ENCODE assay signal across 15 cellular contexts in the genomic region with DNA sequence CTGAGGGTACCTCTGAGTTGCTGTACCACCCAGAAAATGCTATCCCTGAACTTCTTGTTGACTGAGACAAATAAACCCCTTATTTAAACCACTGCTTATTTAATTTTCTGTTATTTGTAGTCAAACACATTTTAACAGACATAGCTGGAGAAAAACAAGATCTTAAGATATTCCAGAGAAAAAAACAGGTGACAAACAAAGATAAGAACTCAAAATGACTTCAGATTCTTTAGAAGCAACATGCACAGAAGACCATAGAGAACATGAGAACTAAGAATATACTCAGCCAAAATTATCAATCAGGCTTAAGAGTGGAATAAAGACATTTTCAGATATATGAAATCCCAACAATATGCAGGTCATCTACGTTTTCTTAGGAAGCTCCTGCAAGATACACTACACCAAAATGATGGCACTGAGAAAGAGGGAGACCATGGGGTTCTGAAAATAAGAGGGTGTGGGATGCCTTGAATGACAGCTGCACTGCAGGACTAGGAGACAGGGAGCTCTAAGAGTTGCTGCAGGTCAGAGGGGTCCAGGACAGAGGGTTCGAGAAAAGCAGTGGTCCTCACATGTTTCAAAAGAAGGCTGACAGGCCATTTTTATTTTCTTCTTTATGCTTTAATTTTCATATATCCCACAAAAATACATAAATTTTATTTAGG. TPM values are rescaled to one million over a fixed set of nuclear protein-coding genes. Genes with fewer than 3 reads are reported as not detected.
DNase-seq lines count a peak whose midpoint lies in the region; ATAC-seq, FAIRE-seq and TF ChIP-seq lines count a peak whose summit lies in the region.
"Had no signal": no experiment of that assay in that cellular context is flagged by ENCODE, and none has a peak within 500 bp of the region (broad histone marks: within the 10 kb centered on the region; RNA-seq: fewer than 3 reads in every experiment).

No MANE protein-coding gene starts in this region.

- intact Hi-C loops in activated CD8-positive, alpha-beta T cell treated with anti-CD3 and anti-CD28 coated beads for 36 hours (cut with micrococcal nuclease), result no loop called here
- intact Hi-C loops in MCF 10A (cut with micrococcal nuclease) (no loop called here), breast epithelium (cut with DNase I; ENCODE audit: low total_unique reads) (no loop called here), K562 (cut with micrococcal nuclease) (no loop called here)

- no peak for TF ChIP-seq CTCF in activated CD8-positive, alpha-beta T cell treated with anti-CD3 and anti-CD28 coated beads for 36 hours (IDR thresholded peaks at IDR 0.05)
- TF ChIP-seq CTCF in MCF 10A (IDR thresholded peaks at IDR 0.05; ENCODE audit: unreplicated experiment), result no peak
- no peak for TF ChIP-seq CTCF in breast epithelium (IDR thresholded peaks at IDR 0.05)
- TF ChIP-seq CTCF in K562 (IDR thresholded peaks at IDR 0.05 in 2 of 3, conservative IDR thresholded peaks at IDR 0.05 in 1 of 3; ENCODE audit: insufficient read depth in 2 of 3, low read depth in 1 of 3, low read length in 3 of 3), result no peak

- H3K4me1 ChIP-seq in breast epithelium (no peaks in the 10 kb centered on the region), K562 (replicated peaks in 1 of 2; ENCODE audit: control insufficient read depth in 2 of 2, insufficient read depth in 2 of 2, low read length in 2 of 2) (peaks cover 0 to 14% of the 10 kb centered on the region in 2 experiments; a peak in 3 of 5 replicates)

- H3K27ac ChIP-seq in breast epithelium (no peak overlapping the region), K562 (ENCODE audit: extremely low read depth, low read depth, low read length) (peak overlapping the region; percentile 42)
- H3K27ac ChIP-seq: 22Rv1 had no signal

- peak overlapping the region; percentile 46 for H3K27ac Mint-ChIP-seq in activated CD8-positive, alpha-beta T cell treated with anti-CD3 and anti-CD28 coated beads for 36 hours
- no peak overlapping the region for H3K27ac Mint-ChIP-seq in activated CD8-positive, alpha-beta T cell treated with anti-CD3 and anti-CD28 coated beads, Interleukin-2, amount 10 ng/mL, durations not matched to agents 7 days and 5 days
- peak overlapping the region; percentile 63 for H3K27ac Mint-ChIP-seq in MCF 10A (ENCODE audit: low read depth, unreplicated experiment)
- peak overlapping the region; percentile 51 for H3K27ac Mint-ChIP-seq in stimulated activated naive B cell treated with anti-CD40 and anti-IgM and Interleukin-4, amounts not matched to agents 10 μg/mL and 1 μg/mL and 100 μg/mL, for 72 hours

- BruUV-seq in MCF 10A (replicated peaks; lab: Mats Ljungman, UMichigan) (no TSS peak), K562 (replicated peaks; lab: Mats Ljungman, UMichigan) (no TSS peak)

- H3K36me3 ChIP-seq in breast epithelium (peaks cover 5% of the 10 kb centered on the region), K562 (ENCODE audit: control insufficient read depth, insufficient read depth, low read length) (peaks cover 68% of the 10 kb centered on the region; the same call in 2 of the 3 replicates)

- CTCF ChIA-PET in activated CD8-positive, alpha-beta T cell treated with anti-CD3 and anti-CD28 coated beads for 36 hours (lab: Charles Lee), result interaction anchor here (1.1 to 1.7 kb wide), 3 partner anchors 17 to 282 kb away, joined by 3 read pairs; no protein-coding TSS in a partner anchor
- CTCF ChIA-PET in activated CD8-positive, alpha-beta T cell treated with anti-CD3 and anti-CD28 coated beads, Interleukin-2, amount 10 ng/mL, durations not matched to agents 7 days and 5 days (lab: Charles Lee), result interaction anchor here (1.1 to 1.7 kb wide), 2 partner anchors 8 kb away, joined by 3 to 4 read pairs; no protein-coding TSS in a partner anchor
- CTCF ChIA-PET in MCF 10A (lab: Yijun Ruan, JAX) (no interaction called here), K562 (lab: Yijun Ruan, JAX; ENCODE audit: low intra/inter-chr PET ratio) (no interaction called here)

- no peak overlapping the region for H3K4me3 Mint-ChIP-seq in activated CD8-positive, alpha-beta T cell treated with anti-CD3 and anti-CD28 coated beads for 36 hours
- no peak overlapping the region for H3K4me3 Mint-ChIP-seq in activated CD8-positive, alpha-beta T cell treated with anti-CD3 and anti-CD28 coated beads, Interleukin-2, amount 10 ng/mL, durations not matched to agents 7 days and 5 days
- H3K4me3 Mint-ChIP-seq in MCF 10A (ENCODE audit: unreplicated experiment), result no peak overlapping the region
- H3K4me3 Mint-ChIP-seq in stimulated activated naive B cell treated with anti-CD40 and anti-IgM and Interleukin-4, amounts not matched to agents 10 μg/mL and 1 μg/mL and 100 μg/mL, for 72 hours, result no peak overlapping the region
- H3K4me3 Mint-ChIP-seq: H9 had no signal

- POLR2A ChIA-PET in activated CD8-positive, alpha-beta T cell treated with anti-CD3 and anti-CD28 coated beads for 36 hours (lab: Charles Lee), result interaction anchor here (0.8 kb wide), 1 partner anchor 39 kb away, joined by 3 read pairs; a partner anchor contains a TSS
- POLR2A ChIA-PET in activated CD8-positive, alpha-beta T cell treated with anti-CD3 and anti-CD28 coated beads, Interleukin-2, amount 10 ng/mL, durations not matched to agents 7 days and 5 days (lab: Charles Lee), result interaction anchor here (0.7 kb wide), 1 partner anchor 39 kb away, joined by 3 read pairs; a partner anchor contains a TSS
- POLR2A ChIA-PET in MCF 10A (lab: Yijun Ruan, JAX), result interaction anchor here (0.7 to 2.2 kb wide), 2 partner anchors 16 to 21 kb away, joined by 4 to 7 read pairs; no protein-coding TSS in a partner anchor
- POLR2A ChIA-PET in K562 (lab: Yijun Ruan, JAX), result interaction anchor here (0.6 to 2.5 kb wide), 8 partner anchors 9 to 138 kb away, joined by 3 to 13 read pairs (median 4); a partner anchor contains a TSS

- H3K4me3 ChIP-seq in breast epithelium (no peak overlapping the region), K562 (no peak overlapping the region)

- H3K9me3 ChIP-seq in breast epithelium, result no peaks in the 10 kb centered on the region
- H3K9me3 ChIP-seq in K562 (replicated peaks; ENCODE audit: control insufficient read depth, insufficient read depth, low read depth, low read length), result no peaks in the 10 kb centered on the region

- no peaks in the 10 kb centered on the region for H4K20me1 ChIP-seq in K562 (replicated peaks; ENCODE audit: control insufficient read depth, insufficient read depth, low read length)

- H3K9me3 Mint-ChIP-seq in activated CD8-positive, alpha-beta T cell treated with anti-CD3 and anti-CD28 coated beads for 36 hours, result no peaks in the 10 kb centered on the region
- no peaks in the 10 kb centered on the region for H3K9me3 Mint-ChIP-seq in activated CD8-positive, alpha-beta T cell treated with anti-CD3 and anti-CD28 coated beads, Interleukin-2, amount 10 ng/mL, durations not matched to agents 7 days and 5 days (ENCODE audit: insufficient read depth)
- no peaks in the 10 kb centered on the region for H3K9me3 Mint-ChIP-seq in MCF 10A (ENCODE audit: unreplicated experiment)
- H3K9me3 Mint-ChIP-seq in stimulated activated naive B cell treated with anti-CD40 and anti-IgM and Interleukin-4, amounts not matched to agents 10 μg/mL and 1 μg/mL and 100 μg/mL, for 72 hours, result no peaks in the 10 kb centered on the region
- H3K9me3 Mint-ChIP-seq: H9 had no signal

- H3K9me1 ChIP-seq in K562 (ENCODE audit: control insufficient read depth, insufficient read depth, low read length), result no peaks in the 10 kb centered on the region

- no peaks in the 10 kb centered on the region for H3K27me3 Mint-ChIP-seq in activated CD8-positive, alpha-beta T cell treated with anti-CD3 and anti-CD28 coated beads for 36 hours
- H3K27me3 Mint-ChIP-seq in activated CD8-positive, alpha-beta T cell treated with anti-CD3 and anti-CD28 coated beads, Interleukin-2, amount 10 ng/mL, durations not matched to agents 7 days and 5 days (ENCODE audit: low read depth), result no peaks in the 10 kb centered on the region
- no peaks in the 10 kb centered on the region for H3K27me3 Mint-ChIP-seq in MCF 10A (ENCODE audit: insufficient read depth, unreplicated experiment)
- H3K27me3 Mint-ChIP-seq in stimulated activated naive B cell treated with anti-CD40 and anti-IgM and Interleukin-4, amounts not matched to agents 10 μg/mL and 1 μg/mL and 100 μg/mL, for 72 hours, result no peaks in the 10 kb centered on the region

- H3K9ac ChIP-seq in K562 (ENCODE audit: insufficient read depth in 1 of 2, low read depth in 2 of 2, low read length in 2 of 2), result no peak overlapping the region

- H3K36me3 Mint-ChIP-seq in activated CD8-positive, alpha-beta T cell treated with anti-CD3 and anti-CD28 coated beads for 36 hours (ENCODE audit: low read depth), result peaks cover 44% of the 10 kb centered on the region
- H3K36me3 Mint-ChIP-seq in activated CD8-positive, alpha-beta T cell treated with anti-CD3 and anti-CD28 coated beads, Interleukin-2, amount 10 ng/mL, durations not matched to agents 7 days and 5 days (ENCODE audit: low read depth), result peaks cover 48% of the 10 kb centered on the region
- peaks cover 80% of the 10 kb centered on the region for H3K36me3 Mint-ChIP-seq in MCF 10A (ENCODE audit: insufficient read depth, unreplicated experiment)
- peaks cover 23 to 48% of the 10 kb centered on the region in 2 donors for H3K36me3 Mint-ChIP-seq in stimulated activated naive B cell treated with anti-CD40 and anti-IgM and Interleukin-4, amounts not matched to agents 10 μg/mL and 1 μg/mL and 100 μg/mL, for 72 hours

- no peak for DNase-seq in activated CD8-positive, alpha-beta T cell treated with anti-CD3 and anti-CD28 coated beads for 36 hours
- no peak for DNase-seq in activated CD8-positive, alpha-beta T cell treated with anti-CD3 and anti-CD28 coated beads, Interleukin-2, amount 10 ng/mL, durations not matched to agents 7 days and 5 days
- DNase-seq in MCF 10A (ENCODE audit: unreplicated experiment) (no peak), breast epithelium (ENCODE audit: low spot score in 2 of 2) (no peak), K562 (ENCODE audit: extremely low read depth in 1 of 4, low spot score in 3 of 4) (peak in 2 of 4 experiments; percentile 19 to 31), SHP77 treated with DMSO at 0.1 percent for 48 hours (lab: John Stamatoyannopoulos, UW) (no peak)
- no peak for DNase-seq in stimulated activated naive B cell treated with anti-CD40 and anti-IgM and Interleukin-4, amounts not matched to agents 10 μg/mL and 1 μg/mL and 100 μg/mL, for 72 hours
- DNase-seq: COR-L47, GF-D8, GOT3, H9 had no signal

- H3K4me2 ChIP-seq in K562 (ENCODE audit: insufficient read depth, low read length), result no peak overlapping the region

- H2AFZ ChIP-seq in K562 (ENCODE audit: low read depth, low read length), result no peak overlapping the region

- WGBS in K562 (ENCODE audit: insufficient coverage, low coverage, missing lambda C conversion rate), result 34% methylated on average over 2 of the region's 2 CpGs

- H3K27me3 ChIP-seq in breast epithelium, result no peaks in the 10 kb centered on the region
- no peaks in the 10 kb centered on the region for H3K27me3 ChIP-seq in K562 (ENCODE audit: control insufficient read depth in 2 of 2, insufficient read depth in 2 of 2, low read length in 2 of 2)

- H3K79me2 ChIP-seq in K562 (ENCODE audit: control insufficient read depth, insufficient read depth, low read length), result no peaks in the 10 kb centered on the region

- ATAC-seq in activated CD8-positive, alpha-beta T cell treated with anti-CD3 and anti-CD28 coated beads for 36 hours, result no peak
- no peak for ATAC-seq in activated CD8-positive, alpha-beta T cell treated with anti-CD3 and anti-CD28 coated beads, Interleukin-2, amount 10 ng/mL, durations not matched to agents 7 days and 5 days
- ATAC-seq in K562 (peak; percentile 68), HG03457 (IDR thresholded peaks at IDR 0.05; ENCODE audit: unreplicated experiment) (no peak)
- ATAC-seq in stimulated activated naive B cell treated with anti-CD40 and anti-IgM and Interleukin-4, amounts not matched to agents 10 μg/mL and 1 μg/mL and 100 μg/mL, for 72 hours (replicated peaks), result no peak
- ATAC-seq: HepG2 had no signal

- FAIRE-seq in K562 (lab: Jason Lieb, UNC), result peak; percentile 70
- FAIRE-seq: GM19239, HepG2 had no signal

- TF ChIP-seq EP300 in K562 (IDR thresholded peaks at IDR 0.05; ENCODE audit: low read length), result peak; percentile 33; the same call in 1 of the 2 replicates

- TF ChIP-seq RAD21 in K562 (CRISPR knock-in tag; conservative IDR thresholded peaks at IDR 0.05 in 1 of 2, IDR thresholded peaks at IDR 0.05 in 1 of 2), result no peak

- TF ChIP-seq POLR2A in breast epithelium (IDR thresholded peaks at IDR 0.05) (no peak), K562 (conservative IDR thresholded peaks at IDR 0.05) (no peak)

- H3K4me1 Mint-ChIP-seq in activated CD8-positive, alpha-beta T cell treated with anti-CD3 and anti-CD28 coated beads for 36 hours (ENCODE audit: low read depth), result no peaks in the 10 kb centered on the region
- H3K4me1 Mint-ChIP-seq in activated CD8-positive, alpha-beta T cell treated with anti-CD3 and anti-CD28 coated beads, Interleukin-2, amount 10 ng/mL, durations not matched to agents 7 days and 5 days (ENCODE audit: low read depth), result no peaks in the 10 kb centered on the region
- no peaks in the 10 kb centered on the region for H3K4me1 Mint-ChIP-seq in MCF 10A (ENCODE audit: insufficient read depth, unreplicated experiment)
- no peaks in the 10 kb centered on the region for H3K4me1 Mint-ChIP-seq in stimulated activated naive B cell treated with anti-CD40 and anti-IgM and Interleukin-4, amounts not matched to agents 10 μg/mL and 1 μg/mL and 100 μg/mL, for 72 hours
- H3K4me1 Mint-ChIP-seq: H9 had no signal

- in situ Hi-C loops in K562 (cut with MboI), result no loop called here

RNA-seq across cellular contexts. Expression of a gene that starts 38.4 kb away (rescaled TPM):
- 10 to 100 TPM; 14.2 to 15.9 TPM for total RNA-seq in activated CD8-positive, alpha-beta T cell treated with anti-CD3 and anti-CD28 coated beads for 36 hours
- total RNA-seq in activated CD8-positive, alpha-beta T cell treated with anti-CD3 and anti-CD28 coated beads, Interleukin-2, amount 10 ng/mL, durations not matched to agents 7 days and 5 days, result 10 to 100 TPM; 20.7 to 25.0 TPM
- total RNA-seq in MCF 10A (2022) (44.3 and 47.3 TPM in 2 replicates), breast epithelium (10 to 100 TPM; 32.2 to 65.9 (median 48.8) TPM), K562 (2014; rRNA removed) (19.0 and 19.6 TPM in 2 replicates), K562 (2014; rRNA removed; fragmentation: Illumina TruSeq; extraction: Trizol) (28.1 and 33.7 TPM in 2 replicates), K562 (2015; rRNA removed; fragmentation: Illumina TruSeq; extraction: Trizol) (27.1 and 28.5 TPM in 2 replicates), K562 (2021) (27.9 and 30.0 TPM in 2 replicates)
- total RNA-seq in K562 (2011; cell fraction: chromatin; rRNA removed; ENCODE audit: low replicate concordance), result 65.9 and 125 TPM in 2 replicates
- total RNA-seq in K562 (2011; cell fraction: nucleolus; rRNA removed), result 40.0 and 49.9 TPM in 2 replicates
- total RNA-seq in K562 (2011; cell fraction: nucleoplasm; rRNA removed), result 73.1 and 114 TPM in 2 replicates
- polyA plus RNA-seq in K562 (2011; rRNA removed) (11.8 and 12.8 TPM in 2 replicates), K562 (2014; fragmentation: Illumina TruSeq; extraction: Trizol) (21.5 and 22.1 TPM in 2 replicates), K562 (2014; fragmentation: Nextera tagmentation; extraction: Ambion mirVana) (1 to 10 TPM; 5.8 to 7.8 TPM), K562 (2014; rRNA removed) (15.2 and 16.4 TPM in 2 replicates)
- polyA plus RNA-seq in K562 (2011; cell fraction: cytosol; rRNA removed), result 3.0 and 5.7 TPM in 2 replicates
- polyA plus RNA-seq in K562 (2011; cell fraction: nucleus; rRNA removed), result 13.6 and 15.4 TPM in 2 replicates
- polyA plus RNA-seq in K562 (2012), result 21.8 and 24.0 TPM in 2 replicates
- polyA minus RNA-seq in K562 (2011; rRNA and poly(A)+ RNA removed), result 41.0 and 44.7 TPM in 2 replicates
- polyA minus RNA-seq in K562 (2011; cell fraction: cytosol; rRNA and poly(A)+ RNA removed), result 9.7 and 12.0 TPM in 2 replicates
- polyA minus RNA-seq in K562 (2011; cell fraction: nucleus; rRNA and poly(A)+ RNA removed), result 13.3 and 27.4 TPM in 2 replicates

RNA-seq across cellular contexts. Expression of a gene that starts 42.9 kb away (rescaled TPM):
- total RNA-seq in activated CD8-positive, alpha-beta T cell treated with anti-CD3 and anti-CD28 coated beads for 36 hours, result 10 to 100 TPM; 64.9 to 67.3 TPM
- total RNA-seq in activated CD8-positive, alpha-beta T cell treated with anti-CD3 and anti-CD28 coated beads, Interleukin-2, amount 10 ng/mL, durations not matched to agents 7 days and 5 days, result 10 to 100 TPM; 71.7 to 73.3 TPM
- total RNA-seq in MCF 10A (2022), result 74.7 and 82.3 TPM in 2 replicates
- 10 to 100 TPM; 39.5 to 84.7 (median 54.7) TPM for total RNA-seq in breast epithelium
- 0.39 TPM in 1 of 2 replicates, not detected in the other for total RNA-seq in K562 (2011; cell fraction: chromatin; rRNA removed; ENCODE audit: low replicate concordance)
- total RNA-seq in K562 (2011; cell fraction: nucleolus; rRNA removed), result not detected in 2 replicates
- total RNA-seq in K562 (2011; cell fraction: nucleoplasm; rRNA removed), result not detected in 2 replicates
- total RNA-seq in K562 (2014; rRNA removed), result 0.50 TPM in 1 of 2 replicates, not detected in the other
- 0.15 TPM in 1 of 2 replicates, not detected in the other for total RNA-seq in K562 (2014; rRNA removed; fragmentation: Illumina TruSeq; extraction: Trizol)
- total RNA-seq in K562 (2015; rRNA removed; fragmentation: Illumina TruSeq; extraction: Trizol), result not detected in 2 replicates
- total RNA-seq in K562 (2021), result 0.13 and 0.22 TPM in 2 replicates
- not detected in 2 replicates for polyA plus RNA-seq in K562 (2011; rRNA removed)
- polyA plus RNA-seq in K562 (2011; cell fraction: cytosol; rRNA removed), result not detected in 2 replicates
- polyA plus RNA-seq in K562 (2011; cell fraction: nucleus; rRNA removed), result not detected in 2 replicates
- polyA plus RNA-seq in K562 (2012), result 0.40 and 0.66 TPM in 2 replicates
- polyA plus RNA-seq in K562 (2014; fragmentation: Illumina TruSeq; extraction: Trizol), result not detected in 2 replicates
- 10 to 100 TPM; 13.0 to 19.3 TPM for polyA plus RNA-seq in K562 (2014; fragmentation: Nextera tagmentation; extraction: Ambion mirVana)
- 0.04 TPM in 2 replicates for polyA plus RNA-seq in K562 (2014; rRNA removed)
- polyA minus RNA-seq in K562 (2011; rRNA and poly(A)+ RNA removed), result not detected in 2 replicates
- not detected in 2 replicates for polyA minus RNA-seq in K562 (2011; cell fraction: cytosol; rRNA and poly(A)+ RNA removed)
- 0.13 and 0.67 TPM in 2 replicates for polyA minus RNA-seq in K562 (2011; cell fraction: nucleus; rRNA and poly(A)+ RNA removed)

Comparison
In these comparisons a context has a peak if more than half of its experiments do, and no peak if none do; other contexts are left out.
1. RNA of a gene that starts 42.9 kb away (total RNA-seq): 74.7 to 82.3 TPM in MCF 10A, 71.7 to 73.3 TPM in activated CD8-positive, alpha-beta T cell treated with anti-CD3 and anti-CD28 coated beads, Interleukin-2, amount 10 ng/mL, durations not matched to agents 7 days and 5 days, 64.9 to 67.3 TPM in activated CD8-positive, alpha-beta T cell treated with anti-CD3 and anti-CD28 coated beads for 36 hours and 39.5 to 84.7 TPM in breast epithelium; 0.13 to 0.50 TPM in K562; every median in the first group is over 10 times any median in the second.
2. CTCF ChIA-PET loops: an anchor here in activated CD8-positive, alpha-beta T cell treated with anti-CD3 and anti-CD28 coated beads for 36 hours (1.1 to 1.7 kb wide) and activated CD8-positive, alpha-beta T cell treated with anti-CD3 and anti-CD28 coated beads, Interleukin-2, amount 10 ng/mL, durations not matched to agents 7 days and 5 days (1.1 to 1.7 kb wide); none called in MCF 10A and K562.